ENCODE assay signal across 26 cellular contexts in the genomic region with DNA sequence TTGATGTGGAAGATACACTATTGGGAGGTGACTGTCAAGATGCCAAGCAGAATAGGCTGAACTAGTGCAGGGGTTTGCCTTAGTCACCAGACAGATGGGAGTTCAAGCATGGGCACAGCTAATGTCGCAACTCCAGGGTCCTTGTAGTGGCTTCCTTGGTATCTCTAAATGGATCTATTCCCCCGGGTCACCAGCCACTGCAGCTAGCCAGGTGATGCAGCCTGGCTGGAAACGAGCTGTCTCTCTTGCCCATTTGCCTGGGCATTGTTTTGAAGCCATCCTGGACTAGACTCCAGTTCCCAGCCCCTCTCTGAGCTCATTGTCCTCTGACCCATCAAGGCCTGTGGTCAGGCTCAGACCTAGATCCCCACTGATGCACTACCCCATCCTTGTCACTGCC. TPM values are rescaled to one million over a fixed set of nuclear protein-coding genes. Genes with fewer than 3 reads are reported as not detected.
"Had no signal": no experiment of that assay in that cellular context is flagged by ENCODE, and none has a peak within 500 bp of the region (broad histone marks: within the 10 kb centered on the region; RNA-seq: fewer than 3 reads in every experiment).

No MANE protein-coding gene starts in this region.

- DNase-seq: naive thymus-derived CD4-positive, alpha-beta T cell; natural killer cell; occipital lobe; pancreas; psoas muscle; right cardiac atrium; right lobe of liver; sigmoid colon; small intestine; stimulated activated CD4-positive, alpha-beta T cell treated with anti-CD3 and anti-CD28 coated beads, Interleukin-15, amount 100 ng/mL, for 24 hours; stimulated activated CD4-positive, alpha-beta T cell treated with anti-CD3 and anti-CD28 coated beads, Interleukin-2, amount 100 ng/mL, for 24 hours; stimulated activated CD4-positive, alpha-beta T cell treated with anti-CD3 and anti-CD28 coated beads, Interleukin-2, amount 100 ng/mL, for 48 hours; stimulated activated CD4-positive, alpha-beta T cell treated with anti-CD3 and anti-CD28 coated beads, Interleukin-4, amount 100 ng/mL, for 24 hours; stimulated activated naive CD4-positive, alpha-beta T cell; stimulated activated naive CD8-positive, alpha-beta T cell treated with anti-CD3 and anti-CD28 coated beads, Interleukin-15, amount 100 ng/mL, for 72 hours; stimulated activated naive CD8-positive, alpha-beta T cell treated with anti-CD3 and anti-CD28 coated beads, Interleukin-15, Interleukin-2, amounts not matched to agents 100 U/mL and 50 U/mL, for 24 hours; substantia nigra; testis; tibial artery; transverse colon; upper lobe of left lung had no signal

- H3K27ac ChIP-seq: neural progenitor cell, pancreas, psoas muscle, right lobe of liver, sigmoid colon, suprapubic skin, testis, tibial artery, transverse colon, upper lobe of left lung, vagina had no signal

- H3K27me3 ChIP-seq: pancreas, right lobe of liver, sigmoid colon, testis, tibial artery, transverse colon, upper lobe of left lung, vagina had no signal

- H3K9ac ChIP-seq: neural progenitor cell had no signal

- H3K9me3 ChIP-seq: pancreas, psoas muscle, right lobe of liver, sigmoid colon, suprapubic skin, testis, tibial artery, transverse colon, upper lobe of left lung, vagina had no signal

- H3K36me3 ChIP-seq: neural progenitor cell, pancreas, right lobe of liver, sigmoid colon, suprapubic skin, tibial artery, transverse colon, upper lobe of left lung, vagina had no signal

- H2AFZ ChIP-seq: neural progenitor cell had no signal

- H3K4me3 ChIP-seq: neural progenitor cell, pancreas, psoas muscle, right lobe of liver, sigmoid colon, suprapubic skin, testis, tibial artery, transverse colon, upper lobe of left lung, vagina had no signal

- H3K4me1 ChIP-seq: neural progenitor cell, pancreas, psoas muscle, right lobe of liver, sigmoid colon, suprapubic skin, testis, tibial artery, transverse colon, upper lobe of left lung, vagina had no signal

- H3K4me2 ChIP-seq: neural progenitor cell had no signal

- FAIRE-seq: pancreas, small intestine, urothelium cell line had no signal

RNA-seq across cellular contexts. Expression of gene CPEB1, which starts 8.4 kb away (rescaled TPM):
- total RNA-seq: natural killer cell, right lobe of liver had no signal

RNA-seq across cellular contexts. Expression of gene AP3B2, which starts 54.1 kb away (rescaled TPM):
- total RNA-seq: skeletal muscle tissue had no signal
